8 cellular contexts compared by ENCODE assay signal in genomic region chr5:140647042-140647341, GRCh38. TPM values are rescaled to one million over a fixed set of nuclear protein-coding genes. Genes with fewer than 3 reads are reported as not detected.
DNase-seq lines count a peak whose midpoint lies in the region; ATAC-seq and TF ChIP-seq lines count a peak whose summit lies in the region.

No MANE protein-coding gene starts in this region.

- peak overlapping the region; percentile 61 to 88 (median 84) for H3K4me3 ChIP-seq in Peyer's patch
- peak overlapping the region; percentile 64 to 93 (median 86) for H3K4me3 ChIP-seq in esophagus squamous epithelium
- H3K4me3 ChIP-seq in psoas muscle: peak overlapping the region; percentile 89

- H3K27me3 ChIP-seq in Peyer's patch (no peaks in the 10 kb centered on the region), esophagus squamous epithelium (no peaks in the 10 kb centered on the region), psoas muscle (ENCODE audit: insufficient read depth in 3 of 3, low read length in 2 of 3) (no peaks in the 10 kb centered on the region)

- WGBS in esophagus squamous epithelium, 2 donors: 0% methylated on average over 9 to 15 of the region's 19 CpGs
- WGBS in psoas muscle, 3 donors: 0% methylated on average over 19 of the region's 19 CpGs

- DNase-seq in Peyer's patch (no peak), esophagus squamous epithelium (lab: John Stamatoyannopoulos, UW) (no peak), psoas muscle (no peak), NCI-H1694 (lab: John Stamatoyannopoulos, UW) (no peak), glomerular visceral epithelial cell (ENCODE audit: extremely low spot score) (no peak), AG20443 (ENCODE audit: low spot score) (no peak)
- no peak for DNase-seq in activated CD4-positive, alpha-beta T cell treated with anti-CD3 and anti-CD28 coated beads, Interleukin-2, amount 50 U/mL, for 1 hour

- TF ChIP-seq CTCF in Peyer's patch (IDR thresholded peaks at IDR 0.05) (no peak), esophagus squamous epithelium (IDR thresholded peaks at IDR 0.05) (no peak), psoas muscle (IDR thresholded peaks at IDR 0.05) (no peak)

- no peak for TF ChIP-seq POLR2A in Peyer's patch (IDR thresholded peaks at IDR 0.05)
- TF ChIP-seq POLR2A in esophagus squamous epithelium (IDR thresholded peaks at IDR 0.05): no peak

- H3K27ac ChIP-seq in Peyer's patch: peak overlapping the region; percentile 79 to 86 (median 84)
- peak overlapping the region; percentile 84 to 91 (median 90) for H3K27ac ChIP-seq in esophagus squamous epithelium
- H3K27ac ChIP-seq in psoas muscle: peak overlapping the region; percentile 84

- intact Hi-C loops in esophagus squamous epithelium (cut with DNase I) (loop anchor here (10.0 kb wide), 1 partner anchor 242 kb away; the partner anchor contains the start of gene ANKHD1), psoas muscle (cut with DNase I) (loop anchor here in 1 of 2 donors (10.0 kb wide), 1 partner anchor 242 kb away; the partner anchor contains the start of gene ANKHD1)

- H3K36me3 ChIP-seq in Peyer's patch (peaks cover 0 to 66% (median 0%) of the 10 kb centered on the region in 3 donors), esophagus squamous epithelium (peaks cover 0 to 74% (median 25%) of the 10 kb centered on the region in 3 donors), psoas muscle (ENCODE audit: insufficient read depth in 1 of 2, low read depth in 1 of 2) (peaks cover 6 to 75% of the 10 kb centered on the region in 2 donors)

- peak; percentile 13 for ATAC-seq in GM19043 (IDR thresholded peaks at IDR 0.05; ENCODE audit: low read depth, unreplicated experiment)
- ATAC-seq in psoas muscle: peak in 2 of 4 donors; percentile 18 to 39

- peaks cover 0 to 20% (median 9%) of the 10 kb centered on the region in 4 donors for H3K4me1 ChIP-seq in Peyer's patch
- H3K4me1 ChIP-seq in esophagus squamous epithelium: peaks cover 7 to 58% (median 8%) of the 10 kb centered on the region in 3 donors
- H3K4me1 ChIP-seq in psoas muscle: peaks cover 21% of the 10 kb centered on the region

- H3K9me3 ChIP-seq in Peyer's patch (no peaks in the 10 kb centered on the region), esophagus squamous epithelium (no peaks in the 10 kb centered on the region), psoas muscle (no peaks in the 10 kb centered on the region)

RNA-seq across cellular contexts. Expression of gene NDUFA2, which starts 0.4 kb away (rescaled TPM):
- total RNA-seq in Peyer's patch (10 to 100 TPM; 51.2 to 90.2 (median 69.6) TPM), esophagus squamous epithelium (10 to 100 TPM; 31.3 to 56.3 (median 42.5) TPM), psoas muscle (100 to 1,000 TPM in 2 of 4 donors, 10 to 100 TPM in 2; 82.6 to 136 (median 113) TPM)
- 100 to 1,000 TPM; 216 to 276 (median 252) TPM for polyA plus RNA-seq in psoas muscle

RNA-seq across cellular contexts. Expression of gene IK, which starts 0.6 kb away (rescaled TPM):
- total RNA-seq in Peyer's patch (100 to 1,000 TPM in 1 of 4 donors, 10 to 100 TPM in 3; 40.5 to 167 (median 82.8) TPM), esophagus squamous epithelium (100 to 1,000 TPM in 1 of 4 donors, 10 to 100 TPM in 3; 44.9 to 110 (median 79.8) TPM), psoas muscle (10 to 100 TPM; 74.8 to 99.2 (median 83.4) TPM)
- 100 to 1,000 TPM in 1 of 3 donors, 10 to 100 TPM in 2; 96.5 to 169 (median 98.3) TPM for polyA plus RNA-seq in psoas muscle

RNA-seq across cellular contexts. Expression of gene TMCO6, which starts 7.7 kb away (rescaled TPM):
- total RNA-seq in Peyer's patch: 10 to 100 TPM; 21.9 to 90.9 (median 42.2) TPM
- total RNA-seq in esophagus squamous epithelium: 10 to 100 TPM; 18.4 to 46.7 (median 28.2) TPM
- 1 to 10 TPM; 3.6 to 4.9 (median 4.1) TPM for total RNA-seq in psoas muscle
- 1 to 10 TPM; 5.2 to 8.1 (median 6.4) TPM for polyA plus RNA-seq in psoas muscle

RNA-seq across cellular contexts. Expression of gene CD14, which starts 14.0 kb away (rescaled TPM):
- 10 to 100 TPM in 2 of 4 donors, 1 to 10 TPM in 2; 3.3 to 16.0 (median 7.4) TPM for total RNA-seq in Peyer's patch
- total RNA-seq in esophagus squamous epithelium: 10 to 100 TPM in 3 of 4 donors, 1 to 10 TPM in 1; 7.6 to 58.1 (median 30.9) TPM
- total RNA-seq in psoas muscle: 10 to 100 TPM; 13.9 to 43.9 (median 18.0) TPM
- polyA plus RNA-seq in psoas muscle: 1 to 10 TPM; 4.9 to 9.0 (median 7.3) TPM

RNA-seq across cellular contexts. Expression of gene WDR55, which starts 17.7 kb away (rescaled TPM):
- 10 to 100 TPM; 31.3 to 66.8 (median 39.7) TPM for total RNA-seq in Peyer's patch
- total RNA-seq in esophagus squamous epithelium: 10 to 100 TPM; 24.2 to 29.5 (median 25.4) TPM
- total RNA-seq in psoas muscle: 10 to 100 TPM in 3 of 4 donors, 1 to 10 TPM in 1; 9.9 to 20.9 (median 13.3) TPM
- polyA plus RNA-seq in psoas muscle: 10 to 100 TPM; 12.3 to 33.4 (median 26.9) TPM
